24 cellular contexts compared by ENCODE assay signal in the genomic region with DNA sequence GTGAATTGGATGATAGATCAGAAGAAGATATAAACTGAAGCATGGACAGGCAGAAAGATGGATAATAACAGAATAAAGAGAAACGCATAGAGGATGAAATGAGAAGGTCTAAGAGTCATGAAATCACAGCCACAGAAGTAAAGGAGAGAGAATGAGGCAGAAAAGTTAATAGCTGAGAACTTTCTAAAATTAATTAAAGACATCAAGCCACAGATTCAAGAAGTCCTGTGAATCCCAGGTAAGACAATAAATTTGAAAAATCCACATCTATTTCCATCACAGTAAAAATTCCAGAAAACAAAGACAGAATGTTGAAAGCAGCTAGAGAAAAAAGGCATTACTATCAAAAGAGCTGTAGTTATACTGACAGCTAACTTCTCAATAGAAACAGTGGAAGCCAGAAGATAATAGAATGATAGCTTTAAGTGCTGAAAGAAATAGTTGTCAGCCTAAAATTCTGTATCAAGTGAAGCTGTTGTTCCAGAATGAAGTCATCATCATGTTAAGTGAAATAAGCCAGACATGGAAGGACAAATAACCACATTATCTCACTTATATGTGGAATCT. TPM values are rescaled to one million over a fixed set of nuclear protein-coding genes. Genes with fewer than 3 reads are reported as not detected.
DNase-seq lines count a peak whose midpoint lies in the region; ATAC-seq, FAIRE-seq and TF ChIP-seq lines count a peak whose summit lies in the region.
"Had no signal": no experiment of that assay in that cellular context is flagged by ENCODE, and none has a peak within 500 bp of the region (broad histone marks: within the 10 kb centered on the region; RNA-seq: fewer than 3 reads in every experiment).

No MANE protein-coding gene starts in this region.

- TSS peak; percentile 37 for BruUV-seq in HepG2 (replicated peaks; lab: Mats Ljungman, UMichigan)

- H3K36me3 ChIP-seq in HepG2 (replicated peaks in 1 of 2; ENCODE audit: control insufficient read depth in 1 of 2, insufficient read depth in 2 of 2, low read length in 2 of 2), result peaks cover 0 to 7% of the 10 kb centered on the region in 2 experiments; a peak in 2 of 5 replicates
- no peaks in the 10 kb centered on the region for H3K36me3 ChIP-seq in right lobe of liver
- peaks cover 19% of the 10 kb centered on the region for H3K36me3 ChIP-seq in endodermal cell (ENCODE audit: control insufficient read depth, insufficient read depth, low read length)
- H3K36me3 ChIP-seq: BE2C had no signal

- no peak for TF ChIP-seq RAD21 in HepG2 (CRISPR knock-in tag; IDR thresholded peaks at IDR 0.05)

- no peak for TF ChIP-seq EP300 in HepG2 (IDR thresholded peaks at IDR 0.05; ENCODE audit: low read depth in 2 of 2, low read length in 2 of 2)
- TF ChIP-seq EP300 in HepG2 (CRISPR knock-in tag; IDR thresholded peaks at IDR 0.05; ENCODE audit: borderline replicate concordance), result no peak

- H3K4me1 ChIP-seq in HepG2 (ENCODE audit: insufficient read depth, low read length) (peaks cover 5% of the 10 kb centered on the region), right lobe of liver (peaks cover 0 to 40% (median 10%) of the 10 kb centered on the region in 4 donors), endodermal cell (ENCODE audit: control insufficient read depth, insufficient read depth, low read length) (no peaks in the 10 kb centered on the region)
- H3K4me1 ChIP-seq: BE2C had no signal

- no peak overlapping the region for H3K4me3 ChIP-seq in HepG2 (replicated peaks in 1 of 3; ENCODE audit: insufficient read depth in 1 of 3, low read depth in 2 of 3, low read length in 3 of 3)
- H3K4me3 ChIP-seq in right lobe of liver, result no peak overlapping the region
- peak overlapping the region; percentile 45 for H3K4me3 ChIP-seq in endodermal cell (ENCODE audit: low read length)
- no peak overlapping the region for H3K4me3 ChIP-seq in lower leg skin (ENCODE audit: low read depth, poor library complexity, severe bottlenecking)
- H3K4me3 ChIP-seq: BLaER1 treated with 17β-estradiol and CSF1 and Interleukin-3, amounts not matched to agents 10 nM and 100 nM; GM12878; GM23338 had no signal

- no peak for FAIRE-seq in HepG2 (lab: Jason Lieb, UNC)
- FAIRE-seq: A204.1, D721Med, GM12878 had no signal

- ATAC-seq in HepG2, result no peak
- no peak for ATAC-seq in right lobe of liver
- ATAC-seq in GM18519 (IDR thresholded peaks at IDR 0.05; ENCODE audit: low FRiP score, unreplicated experiment), result no peak
- ATAC-seq: GM12878, GM23338, HCT116 had no signal

- CTCF ChIA-PET in HepG2 (lab: Yijun Ruan, JAX; ENCODE audit: low intra/inter-chr PET ratio, low total read pairs), result no interaction called here

- H3K9ac ChIP-seq in HepG2 (ENCODE audit: insufficient read depth, low read depth, low read length) (no peak overlapping the region), endodermal cell (ENCODE audit: extremely low read depth, low read length, poor library complexity, severe bottlenecking) (no peak overlapping the region)
- H3K9ac ChIP-seq: BLaER1 treated with 17β-estradiol and CSF1 and Interleukin-3, amounts not matched to agents 10 nM and 100 nM had no signal

- in situ Hi-C loops in HepG2 (cut with HindIII; ENCODE audit: extremely low pct_ligation_motif_present, low pct_unique_long_range_greater_than_20kb), result loop anchor here (25.0 kb wide), 1 partner anchor 328 kb away; a partner anchor contains a TSS

- TF ChIP-seq CTCF in HepG2 (CRISPR knock-in tag; IDR thresholded peaks at IDR 0.05), result no peak
- no peak for TF ChIP-seq CTCF in right lobe of liver (IDR thresholded peaks at IDR 0.05)
- no peak for TF ChIP-seq CTCF in endodermal cell (conservative IDR thresholded peaks at IDR 0.05)
- TF ChIP-seq CTCF in progenitor cell of endocrine pancreas (IDR thresholded peaks at IDR 0.05; ENCODE audit: unreplicated experiment), result no peak
- no peak for TF ChIP-seq CTCF in lower leg skin (IDR thresholded peaks at IDR 0.05)

- H3K9me3 ChIP-seq in HepG2 (ENCODE audit: low read length), result peaks cover 17% of the 10 kb centered on the region
- peaks cover 0 to 3% (median 0%) of the 10 kb centered on the region in 4 donors for H3K9me3 ChIP-seq in right lobe of liver
- peaks cover 65% of the 10 kb centered on the region for H3K9me3 ChIP-seq in endodermal cell (ENCODE audit: control insufficient read depth, low read length)
- H3K9me3 ChIP-seq: BE2C had no signal

- H4K20me1 ChIP-seq in HepG2 (ENCODE audit: insufficient read depth, low read length), result peaks cover 23% of the 10 kb centered on the region

- WGBS in HepG2 (ENCODE audit: low lambda C conversion rate), result 100% methylated on average over 1 of the region's 1 CpG
- 73% methylated on average over 1 of the region's 1 CpG for WGBS in right lobe of liver (ENCODE audit: insufficient coverage, low coverage, low lambda C conversion rate, missing lambda C conversion rate)
- 100% methylated on average over 1 of the region's 1 CpG for WGBS in endodermal cell (ENCODE audit: insufficient coverage in 1 of 2, insufficient read length in 1 of 2), 2 experiments
- 92 to 96% methylated on average over 1 of the region's 1 CpG for WGBS in lower leg skin, 2 donors

- POLR2A ChIA-PET in HepG2 (lab: Yijun Ruan, JAX), result interaction anchor here (0.7 kb wide), 1 partner anchor 329 kb away, joined by 3 read pairs; a partner anchor contains a TSS

- H2AFZ ChIP-seq in HepG2 (ENCODE audit: low read length), result no peak overlapping the region
- H2AFZ ChIP-seq: GM23338 had no signal

- intact Hi-C loops in HepG2 (cut with micrococcal nuclease; ENCODE audit: unreplicated experiment) (no loop called here), right lobe of liver (cut with DNase I) (no loop called here), lower leg skin (cut with DNase I; ENCODE audit: low total_unique reads) (loop anchor here (5.0 kb wide), 1 partner anchor 343 kb away; no protein-coding TSS in a partner anchor)

- DNase-seq in HepG2 (ENCODE audit: low spot score) (no peak), right lobe of liver (no peak), endodermal cell (no peak), progenitor cell of endocrine pancreas (ENCODE audit: low spot score, unreplicated experiment) (no peak), lower leg skin (ENCODE audit: low spot score in 2 of 2) (no peak)
- DNase-seq: AML-193; BE2C; CD4-positive, alpha-beta T cell; CD8-positive, alpha-beta memory T cell; DMS 273 treated with DMSO at 0.1 percent for 48 hours; DMS79; EL; GDM1; H9; HFFc6 had no signal

- H3K27me3 Mint-ChIP-seq in endodermal cell (ENCODE audit: insufficient read depth), result no peaks in the 10 kb centered on the region
- H3K27me3 Mint-ChIP-seq in progenitor cell of endocrine pancreas, result no peaks in the 10 kb centered on the region
- H3K27me3 Mint-ChIP-seq: CD4-positive, alpha-beta T cell; CD8-positive, alpha-beta memory T cell had no signal

- TF ChIP-seq POLR2A in HepG2 (IDR thresholded peaks at IDR 0.05; ENCODE audit: insufficient read depth in 1 of 2, low read depth in 2 of 2, low read length in 2 of 2) (no peak), right lobe of liver (IDR thresholded peaks at IDR 0.05) (no peak), lower leg skin (IDR thresholded peaks at IDR 0.05) (no peak)

- H3K4me3 Mint-ChIP-seq in endodermal cell (no peak overlapping the region), progenitor cell of endocrine pancreas (ENCODE audit: low read depth) (no peak overlapping the region)
- H3K4me3 Mint-ChIP-seq: CD14-positive monocyte; CD4-positive, alpha-beta T cell; CD8-positive, alpha-beta memory T cell; GM23338; H9; HFFc6 had no signal

- H3K27me3 ChIP-seq in HepG2 (ENCODE audit: control insufficient read depth in 1 of 2, insufficient read depth in 2 of 2, low read length in 2 of 2), result no peaks in the 10 kb centered on the region
- no peaks in the 10 kb centered on the region for H3K27me3 ChIP-seq in right lobe of liver
- no peaks in the 10 kb centered on the region for H3K27me3 ChIP-seq in endodermal cell (ENCODE audit: control insufficient read depth, insufficient read depth, low read length, poor library complexity, severe bottlenecking)
- H3K27me3 ChIP-seq: BE2C; BLaER1 treated with 17β-estradiol and CSF1 and Interleukin-3, amounts not matched to agents 10 nM and 100 nM had no signal

- no peak overlapping the region for H3K27ac Mint-ChIP-seq in endodermal cell
- H3K27ac Mint-ChIP-seq in progenitor cell of endocrine pancreas, result peak overlapping the region; percentile 8
- H3K27ac Mint-ChIP-seq: CD14-positive monocyte; CD4-positive, alpha-beta T cell; CD8-positive, alpha-beta memory T cell; GM23338; H9; HFFc6 had no signal

- no peaks in the 10 kb centered on the region for H3K4me1 Mint-ChIP-seq in endodermal cell
- peaks cover 3% of the 10 kb centered on the region for H3K4me1 Mint-ChIP-seq in progenitor cell of endocrine pancreas (ENCODE audit: low read depth)
- H3K4me1 Mint-ChIP-seq: CD14-positive monocyte had no signal

- H3K27ac ChIP-seq in HepG2 (ENCODE audit: extremely low read length, insufficient read depth, low read length) (no peak overlapping the region), right lobe of liver (no peak overlapping the region), endodermal cell (ENCODE audit: low read depth, low read length) (no peak overlapping the region)
- H3K27ac ChIP-seq: 22Rv1; BLaER1 treated with 17β-estradiol and CSF1 and Interleukin-3, amounts not matched to agents 10 nM and 100 nM had no signal

- H3K36me3 Mint-ChIP-seq in endodermal cell (ENCODE audit: low read depth), result peaks cover 50% of the 10 kb centered on the region
- peaks cover 41% of the 10 kb centered on the region for H3K36me3 Mint-ChIP-seq in progenitor cell of endocrine pancreas (ENCODE audit: insufficient read depth)

- no peak overlapping the region for H3K4me2 ChIP-seq in HepG2 (ENCODE audit: low read depth, low read length)
- H3K4me2 ChIP-seq: BLaER1 treated with 17β-estradiol and CSF1 and Interleukin-3, amounts not matched to agents 10 nM and 100 nM; GM23338 had no signal

- peaks cover 72% of the 10 kb centered on the region for H3K79me2 ChIP-seq in HepG2 (ENCODE audit: insufficient read depth, low read length)

- peaks cover 58% of the 10 kb centered on the region for H3K9me3 Mint-ChIP-seq in endodermal cell
- peaks cover 45% of the 10 kb centered on the region for H3K9me3 Mint-ChIP-seq in progenitor cell of endocrine pancreas (ENCODE audit: low read depth)

RNA-seq across cellular contexts. Expression of a gene that starts 12.0 kb away (rescaled TPM):
- total RNA-seq in HepG2 (2016; rRNA removed; fragmentation: Illumina TruSeq; extraction: Trizol) (10.0 and 11.3 TPM in 2 replicates), right lobe of liver (1 to 10 TPM; 2.0 to 5.9 (median 4.4) TPM), endodermal cell (100 to 1,000 TPM; 108 to 112 TPM), progenitor cell of endocrine pancreas (77.6 and 83.9 TPM in 2 replicates), lower leg skin (1 to 10 TPM; 2.5 to 6.0 (median 3.8) TPM)
- total RNA-seq in HepG2 (2016; cell fraction: cytosol; rRNA removed; fragmentation: Illumina TruSeq; extraction: Trizol; ENCODE audit: low read depth), result 1.9 and 2.3 TPM in 2 replicates
- total RNA-seq in HepG2 (2016; cell fraction: insoluble cytoplasmic fraction; rRNA removed; fragmentation: Illumina TruSeq; extraction: Trizol), result 9.6 and 10.5 TPM in 2 replicates
- total RNA-seq in HepG2 (2016; cell fraction: membrane; rRNA removed; fragmentation: Illumina TruSeq; extraction: Trizol), result 6.0 TPM in 2 replicates
- total RNA-seq in HepG2 (2016; cell fraction: nucleus; rRNA removed; fragmentation: Illumina TruSeq; extraction: Trizol), result 11.7 and 13.1 TPM in 2 replicates
- polyA plus RNA-seq in HepG2 (2011; rRNA removed), result 12.0 and 12.7 TPM in 2 replicates
- polyA plus RNA-seq in HepG2 (2011; cell fraction: cytosol; rRNA removed), result 9.0 and 9.9 TPM in 2 replicates
- 15.0 and 15.2 TPM in 2 replicates for polyA plus RNA-seq in HepG2 (2011; cell fraction: nucleus; rRNA removed)
- 9.9 and 12.0 TPM in 2 replicates for polyA plus RNA-seq in HepG2 (2012)
- 2.7 and 2.9 TPM in 2 replicates for polyA plus RNA-seq in HepG2 (2016; cell fraction: cytosol; fragmentation: Illumina TruSeq; extraction: Trizol; ENCODE audit: low read depth)
- polyA plus RNA-seq in HepG2 (2016; cell fraction: insoluble cytoplasmic fraction; fragmentation: Illumina TruSeq; extraction: Trizol; ENCODE audit: low read depth), result 5.1 and 5.5 TPM in 2 replicates
- 3.4 and 4.2 TPM in 2 replicates for polyA plus RNA-seq in HepG2 (2016; cell fraction: membrane; fragmentation: Illumina TruSeq; extraction: Trizol; ENCODE audit: low read depth)
- 8.4 and 8.5 TPM in 2 replicates for polyA plus RNA-seq in HepG2 (2016; cell fraction: nucleus; fragmentation: Illumina TruSeq; extraction: Trizol; ENCODE audit: insufficient read depth, low read depth)
- 23.0 and 122 TPM in 2 replicates for polyA minus RNA-seq in HepG2 (2011; rRNA and poly(A)+ RNA removed; ENCODE audit: low replicate concordance)
- 32.7 and 38.7 TPM in 2 replicates for polyA minus RNA-seq in HepG2 (2011; cell fraction: cytosol; rRNA and poly(A)+ RNA removed)
- 27.8 and 34.2 TPM in 2 replicates for polyA minus RNA-seq in HepG2 (2011; cell fraction: nucleus; rRNA and poly(A)+ RNA removed)
- polyA plus RNA-seq in endodermal cell (2013, experiment 1 of 2), result 41.1 TPM
- 43.0 TPM for polyA plus RNA-seq in endodermal cell (2013, experiment 2 of 2)

RNA-seq across cellular contexts. Expression of a gene that starts 30.5 kb away (rescaled TPM):
- total RNA-seq in HepG2 (2016; rRNA removed; fragmentation: Illumina TruSeq; extraction: Trizol) (7.2 and 9.5 TPM in 2 replicates), right lobe of liver (1 to 10 TPM; 2.7 to 5.3 (median 3.9) TPM), endodermal cell (10 to 100 TPM; 11.9 to 13.8 TPM), progenitor cell of endocrine pancreas (15.2 and 16.5 TPM in 2 replicates), lower leg skin (1 to 10 TPM in 3 of 4 donors, under 1 TPM in 1; 0.34 to 3.9 (median 3.1) TPM)
- total RNA-seq in HepG2 (2016; cell fraction: cytosol; rRNA removed; fragmentation: Illumina TruSeq; extraction: Trizol; ENCODE audit: low read depth), result 2.4 and 3.2 TPM in 2 replicates
- 9.4 and 10.0 TPM in 2 replicates for total RNA-seq in HepG2 (2016; cell fraction: insoluble cytoplasmic fraction; rRNA removed; fragmentation: Illumina TruSeq; extraction: Trizol)
- 4.3 and 4.9 TPM in 2 replicates for total RNA-seq in HepG2 (2016; cell fraction: membrane; rRNA removed; fragmentation: Illumina TruSeq; extraction: Trizol)
- 11.9 and 12.3 TPM in 2 replicates for total RNA-seq in HepG2 (2016; cell fraction: nucleus; rRNA removed; fragmentation: Illumina TruSeq; extraction: Trizol)
- polyA plus RNA-seq in HepG2 (2011; rRNA removed), result 5.5 TPM in 2 replicates
- polyA plus RNA-seq in HepG2 (2011; cell fraction: cytosol; rRNA removed), result 2.0 and 3.0 TPM in 2 replicates
- polyA plus RNA-seq in HepG2 (2011; cell fraction: nucleus; rRNA removed), result 11.4 and 19.7 TPM in 2 replicates
- 3.4 and 5.4 TPM in 2 replicates for polyA plus RNA-seq in HepG2 (2012)
- polyA plus RNA-seq in HepG2 (2016; cell fraction: cytosol; fragmentation: Illumina TruSeq; extraction: Trizol; ENCODE audit: low read depth), result 0.79 and 1.1 TPM in 2 replicates
- polyA plus RNA-seq in HepG2 (2016; cell fraction: insoluble cytoplasmic fraction; fragmentation: Illumina TruSeq; extraction: Trizol; ENCODE audit: low read depth), result 8.8 and 9.2 TPM in 2 replicates
- 2.3 and 2.8 TPM in 2 replicates for polyA plus RNA-seq in HepG2 (2016; cell fraction: membrane; fragmentation: Illumina TruSeq; extraction: Trizol; ENCODE audit: low read depth)
- 25.1 and 25.9 TPM in 2 replicates for polyA plus RNA-seq in HepG2 (2016; cell fraction: nucleus; fragmentation: Illumina TruSeq; extraction: Trizol; ENCODE audit: insufficient read depth, low read depth)
- 5.4 and 6.5 TPM in 2 replicates for polyA minus RNA-seq in HepG2 (2011; rRNA and poly(A)+ RNA removed; ENCODE audit: low replicate concordance)
- polyA minus RNA-seq in HepG2 (2011; cell fraction: cytosol; rRNA and poly(A)+ RNA removed), result 1.8 and 2.0 TPM in 2 replicates
- polyA minus RNA-seq in HepG2 (2011; cell fraction: nucleus; rRNA and poly(A)+ RNA removed), result 15.5 and 17.5 TPM in 2 replicates
- 14.8 TPM for polyA plus RNA-seq in endodermal cell (2013, experiment 1 of 2)
- 13.3 TPM for polyA plus RNA-seq in endodermal cell (2013, experiment 2 of 2)
